ENCODE assay signal across 34 cellular contexts in the genomic region with DNA sequence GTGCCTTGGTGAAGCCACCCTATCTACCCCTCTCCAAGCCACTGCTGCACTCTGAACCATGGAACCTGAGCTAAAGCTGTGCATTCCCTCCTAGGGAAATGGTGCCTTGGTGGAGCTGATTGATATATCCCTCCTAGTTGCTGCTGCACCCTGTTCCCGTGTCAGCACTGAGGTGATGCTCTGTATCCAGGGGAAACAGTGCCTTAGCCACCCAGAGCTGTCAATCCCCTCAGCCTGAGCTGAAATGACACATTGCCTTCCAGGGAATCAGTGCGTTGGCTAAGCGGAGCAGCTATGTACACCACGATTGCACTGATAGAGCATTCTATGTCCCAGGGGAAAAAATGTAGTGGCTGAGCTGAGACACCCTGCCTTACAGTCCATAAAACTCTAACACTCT.
"Had no signal": no experiment of that assay in that cellular context is flagged by ENCODE, and none has a peak within 500 bp of the region (broad histone marks: within the 10 kb centered on the region; RNA-seq: fewer than 3 reads in every experiment).

No MANE protein-coding gene starts in this region.

- H3K27me3 ChIP-seq: ascending aorta, cardiac muscle cell had no signal

- H3K27ac Mint-ChIP-seq: activated B cell treated with CpG ODN at 0.5 μM for 24 hours; activated CD4-positive, alpha-beta memory T cell treated with anti-CD3 and anti-CD28 coated beads for 36 hours; activated CD4-positive, alpha-beta T cell treated with anti-CD3 and anti-CD28 coated beads, Interleukin-2, amount 10 ng/mL, durations not matched to agents 24 days and 14 days; activated CD8-positive, alpha-beta T cell treated with anti-CD3 and anti-CD28 coated beads for 36 hours; activated naive CD4-positive, alpha-beta T cell treated with anti-CD3 and anti-CD28 coated beads, Interleukin-2, amount 10 ng/mL, durations not matched to agents 7 days and 5 days; activated naive CD4-positive, alpha-beta T cell treated with anti-CD3 and anti-CD28 coated beads, Interleukin-2, amount 50 U/mL, for 24 hours; activated naive CD8-positive, alpha-beta T cell; activated naive CD8-positive, alpha-beta T cell treated with anti-CD3 and anti-CD28 coated beads, Interleukin-2, amount 10 ng/mL, durations not matched to agents 7 days and 5 days; activated naive CD8-positive, alpha-beta T cell treated with anti-CD3 and anti-CD28 coated beads, Interleukin-2, amount 50 U/mL, for 24 hours; activated T-helper 2 cell treated with anti-CD3 and anti-CD28 coated beads, Interferon-gamma antibody, Interleukin-2, Interleukin-4, amounts not matched to agents 10 μg/mL and 5 μg/mL and 100 μg/mL, durations not matched to agents 14 hours and 24 hours and 36 hours; brain; T-helper 1 cell treated with Interleukin-12 subunit alpha and Interleukin-12 subunit beta and Interleukin-4 antibody, amounts not matched to agents 30 μg/mL and 1 μg/mL, for 36 hours; T-helper 2 cell treated with Interferon-gamma antibody and Interleukin-4, amounts not matched to agents 5 μg/mL and 100 μg/mL, for 36 hours had no signal

- H3K27ac ChIP-seq: ascending aorta, cardiac muscle cell, VCaP had no signal

- ATAC-seq: activated CD8-positive, alpha-beta T cell treated with anti-CD3 and anti-CD28 coated beads for 36 hours; activated naive CD8-positive, alpha-beta T cell treated with anti-CD3 and anti-CD28 coated beads, Interleukin-2, amount 50 U/mL, for 24 hours; activated T-cell treated with anti-CD3 and anti-CD28 coated beads, Interleukin-2, amount 50 U/mL, for 4 hours had no signal

- H3K36me3 Mint-ChIP-seq: activated CD4-positive, alpha-beta memory T cell treated with anti-CD3 and anti-CD28 coated beads for 36 hours; activated naive CD4-positive, alpha-beta T cell treated with anti-CD3 and anti-CD28 coated beads, Interleukin-2, amount 10 ng/mL, durations not matched to agents 7 days and 5 days; activated naive CD8-positive, alpha-beta T cell treated with anti-CD3 and anti-CD28 coated beads, Interleukin-2, amount 10 ng/mL, durations not matched to agents 7 days and 5 days; brain had no signal

- H3K4me1 ChIP-seq: ascending aorta had no signal

- DNase-seq: activated B cell treated with CpG ODN at 0.5 μM for 24 hours; activated CD4-positive, alpha-beta memory T cell treated with anti-CD3 and anti-CD28 coated beads for 36 hours; activated CD4-positive, alpha-beta T cell treated with anti-CD3 and anti-CD28 coated beads for 4 hours; activated CD4-positive, alpha-beta T cell treated with anti-CD3 and anti-CD28 coated beads, Interleukin-2, amount 10 ng/mL, durations not matched to agents 24 days and 14 days; activated CD4-positive, alpha-beta T cell treated with anti-CD3 and anti-CD28 coated beads, Interleukin-2, amount 50 U/mL, for 1 hour; activated CD4-positive, alpha-beta T cell treated with anti-CD3 and anti-CD28 coated beads, Interleukin-2, amount 50 U/mL, for 4 hours; activated CD4-positive, CD25-positive, alpha-beta regulatory T cell treated with anti-CD3 and anti-CD28 coated beads, Interleukin-2, amount 50 U/mL, for 72 hours; activated CD8-positive, alpha-beta memory T cell treated with anti-CD3 and anti-CD28 coated beads, Interleukin-2, amount 50 U/mL, for 4 hours; activated CD8-positive, alpha-beta T cell treated with anti-CD3 and anti-CD28 coated beads for 36 hours; activated effector memory CD4-positive, alpha-beta T cell treated with Interleukin-2 at 50 U/mL for 16 hours; activated gamma-delta T cell; activated naive CD4-positive, alpha-beta T cell treated with anti-CD3 and anti-CD28 coated beads, Interleukin-2, amount 10 ng/mL, durations not matched to agents 7 days and 5 days; activated naive CD4-positive, alpha-beta T cell treated with Interleukin-2 at 50 U/mL for 16 hours; activated naive CD8-positive, alpha-beta T cell treated with anti-CD3 and anti-CD28 coated beads, Interleukin-2, amount 10 ng/mL, durations not matched to agents 7 days and 5 days; activated naive CD8-positive, alpha-beta T cell treated with anti-CD3 and anti-CD28 coated beads, Interleukin-2, amount 50 U/mL, for 24 hours; activated T-cell treated with anti-CD3 and anti-CD28 coated beads for 4 hours; activated T-cell treated with anti-CD3 and anti-CD28 coated beads, Interleukin-2, amount 50 U/mL, for 1 hour; activated T-cell treated with anti-CD3 and anti-CD28 coated beads, Interleukin-2, amount 50 U/mL, for 4 hours; amygdala; anterior cingulate cortex; cerebellar nuclear complex; T-helper 1 cell; T-helper 2 cell; T-helper 9 cell had no signal

- H3K9me3 Mint-ChIP-seq: activated CD4-positive, alpha-beta T cell treated with anti-CD3 and anti-CD28 coated beads, Interleukin-2, amount 10 ng/mL, durations not matched to agents 24 days and 14 days had no signal

- H3K4me1 Mint-ChIP-seq: activated B cell treated with CpG ODN at 0.5 μM for 24 hours; activated CD4-positive, alpha-beta T cell treated with anti-CD3 and anti-CD28 coated beads, Interleukin-2, amount 10 ng/mL, durations not matched to agents 24 days and 14 days; activated naive CD4-positive, alpha-beta T cell treated with anti-CD3 and anti-CD28 coated beads, Interleukin-2, amount 10 ng/mL, durations not matched to agents 7 days and 5 days; activated naive CD4-positive, alpha-beta T cell treated with anti-CD3 and anti-CD28 coated beads, Interleukin-2, amount 50 U/mL, for 24 hours; activated naive CD8-positive, alpha-beta T cell treated with anti-CD3 and anti-CD28 coated beads, Interleukin-2, amount 10 ng/mL, durations not matched to agents 7 days and 5 days; activated naive CD8-positive, alpha-beta T cell treated with anti-CD3 and anti-CD28 coated beads, Interleukin-2, amount 50 U/mL, for 24 hours; brain; central memory CD8-positive, alpha-beta T cell had no signal

- H3K36me3 ChIP-seq: ascending aorta, cardiac muscle cell had no signal

- H3K4me3 ChIP-seq: ascending aorta, cardiac muscle cell had no signal

- H3K4me3 Mint-ChIP-seq: activated B cell treated with CpG ODN at 0.5 μM for 24 hours; activated CD4-positive, alpha-beta memory T cell treated with anti-CD3 and anti-CD28 coated beads for 36 hours; activated CD4-positive, alpha-beta T cell treated with anti-CD3 and anti-CD28 coated beads, Interleukin-2, amount 10 ng/mL, durations not matched to agents 24 days and 14 days; activated CD8-positive, alpha-beta T cell treated with anti-CD3 and anti-CD28 coated beads for 36 hours; activated naive CD4-positive, alpha-beta T cell treated with anti-CD3 and anti-CD28 coated beads, Interleukin-2, amount 10 ng/mL, durations not matched to agents 7 days and 5 days; activated naive CD4-positive, alpha-beta T cell treated with anti-CD3 and anti-CD28 coated beads, Interleukin-2, amount 50 U/mL, for 24 hours; activated naive CD8-positive, alpha-beta T cell; activated naive CD8-positive, alpha-beta T cell treated with anti-CD3 and anti-CD28 coated beads, Interleukin-2, amount 10 ng/mL, durations not matched to agents 7 days and 5 days; activated naive CD8-positive, alpha-beta T cell treated with anti-CD3 and anti-CD28 coated beads, Interleukin-2, amount 50 U/mL, for 24 hours; activated T-cell treated with anti-CD3 and anti-CD28 coated beads, Interleukin-2, amount 50 U/mL, for 4 hours; brain; central memory CD8-positive, alpha-beta T cell; T-helper 1 cell treated with Interleukin-12 subunit alpha and Interleukin-12 subunit beta and Interleukin-4 antibody, amounts not matched to agents 30 μg/mL and 1 μg/mL, for 36 hours; T-helper 2 cell treated with Interferon-gamma antibody and Interleukin-4, amounts not matched to agents 5 μg/mL and 100 μg/mL, for 36 hours had no signal
